ENCODE assay signal across 11 cellular contexts in genomic region chr1:59332983-59333382, GRCh38. TPM values are rescaled to one million over a fixed set of nuclear protein-coding genes. Genes with fewer than 3 reads are reported as not detected.
DNase-seq lines count a peak whose midpoint lies in the region; ATAC-seq and TF ChIP-seq lines count a peak whose summit lies in the region.
"Had no signal": no experiment of that assay in that cellular context is flagged by ENCODE, and none has a peak within 500 bp of the region (broad histone marks: within the 10 kb centered on the region; RNA-seq: fewer than 3 reads in every experiment).

No MANE protein-coding gene starts in this region.

- H3K9me3 ChIP-seq in uterus = no peaks in the 10 kb centered on the region
- no peaks in the 10 kb centered on the region for H3K9me3 ChIP-seq in body of pancreas
- H3K9me3 ChIP-seq: prostate gland had no signal

- H3K27ac Mint-ChIP-seq in activated naive CD4-positive, alpha-beta T cell treated with anti-CD3 and anti-CD28 coated beads, Interleukin-2, amount 10 ng/mL, durations not matched to agents 7 days and 5 days = peak overlapping the region; percentile 86

- H3K4me3 Mint-ChIP-seq in activated naive CD4-positive, alpha-beta T cell treated with anti-CD3 and anti-CD28 coated beads, Interleukin-2, amount 10 ng/mL, durations not matched to agents 7 days and 5 days = no peak overlapping the region

- no peaks in the 10 kb centered on the region for H3K9me3 Mint-ChIP-seq in activated naive CD4-positive, alpha-beta T cell treated with anti-CD3 and anti-CD28 coated beads, Interleukin-2, amount 10 ng/mL, durations not matched to agents 7 days and 5 days

- no peaks in the 10 kb centered on the region for H3K36me3 Mint-ChIP-seq in activated naive CD4-positive, alpha-beta T cell treated with anti-CD3 and anti-CD28 coated beads, Interleukin-2, amount 10 ng/mL, durations not matched to agents 7 days and 5 days

- peak; percentile 93 for ATAC-seq in stimulated activated naive CD8-positive, alpha-beta T cell treated with anti-CD3 and anti-CD28 coated beads, Interleukin-15, Interleukin-2, amounts not matched to agents 100 U/mL and 50 U/mL, for 24 hours
- no peak for ATAC-seq in body of pancreas

- H3K27ac ChIP-seq in uterus (no peak overlapping the region), body of pancreas (no peak overlapping the region)
- H3K27ac ChIP-seq: C4-2B, prostate gland had no signal

- no peak for TF ChIP-seq CTCF in astrocyte of the cerebellum (IDR thresholded peaks at IDR 0.05; ENCODE audit: low read depth, low read length, missing control alignments)
- TF ChIP-seq CTCF in uterus (IDR thresholded peaks at IDR 0.05) = no peak
- TF ChIP-seq CTCF in body of pancreas (IDR thresholded peaks at IDR 0.05) = no peak

- TF ChIP-seq POLR2A in uterus (IDR thresholded peaks at IDR 0.05) (no peak), body of pancreas (IDR thresholded peaks at IDR 0.05) (no peak)

- CTCF ChIA-PET in activated naive CD4-positive, alpha-beta T cell treated with anti-CD3 and anti-CD28 coated beads, Interleukin-2, amount 10 ng/mL, durations not matched to agents 7 days and 5 days (lab: Charles Lee) = interaction anchor here (0.6 kb wide), 2 partner anchors 12 to 1954 kb away, joined by 3 to 4 read pairs; no protein-coding TSS in a partner anchor

- intact Hi-C loops in uterus (cut with DNase I; ENCODE audit: low total_unique reads) = no loop called here
- intact Hi-C loops in body of pancreas (cut with DNase I) = no loop called here

- in situ Hi-C loops in KBM-7 (cut with MboI; ENCODE audit: low pct_unique_long_range_greater_than_20kb, low sequenced_read_pairs) (no loop called here), astrocyte of the cerebellum (cut with HindIII; ENCODE audit: low sequenced_read_pairs) (no loop called here)

- peaks cover 35% of the 10 kb centered on the region for H3K4me1 Mint-ChIP-seq in activated naive CD4-positive, alpha-beta T cell treated with anti-CD3 and anti-CD28 coated beads, Interleukin-2, amount 10 ng/mL, durations not matched to agents 7 days and 5 days

- no peaks in the 10 kb centered on the region for H3K36me3 ChIP-seq in uterus
- peaks cover 0 to 2% of the 10 kb centered on the region in 2 donors for H3K36me3 ChIP-seq in body of pancreas (replicated peaks in 1 of 2; ENCODE audit: insufficient read depth in 1 of 2, low read depth in 2 of 2)
- H3K36me3 ChIP-seq: prostate gland had no signal

- H3K4me3 ChIP-seq in astrocyte of the cerebellum (ENCODE audit: low read depth, low read length) (no peak overlapping the region), uterus (no peak overlapping the region), body of pancreas (no peak overlapping the region)
- H3K4me3 ChIP-seq: prostate gland had no signal

- DNase-seq in activated naive CD4-positive, alpha-beta T cell treated with anti-CD3 and anti-CD28 coated beads, Interleukin-2, amount 10 ng/mL, durations not matched to agents 7 days and 5 days = peak; percentile 23
- DNase-seq in activated naive CD4-positive, alpha-beta T cell treated with anti-CD3 and anti-CD28 coated beads, Interleukin-2, amount 50 U/mL, for 16 hours = no peak
- peak; percentile 51 for DNase-seq in KBM-7
- peak; percentile 51 for DNase-seq in astrocyte of the cerebellum (ENCODE audit: low read depth)
- peak; percentile 11 for DNase-seq in stimulated activated naive CD8-positive, alpha-beta T cell treated with anti-CD3 and anti-CD28 coated beads, Interleukin-15, Interleukin-2, amounts not matched to agents 100 U/mL and 50 U/mL, for 24 hours
- DNase-seq in uterus = no peak
- no peak for DNase-seq in activated gamma-delta T cell treated with Interleukin-2 at 50 U/mL for 16 hours
- DNase-seq in body of pancreas = no peak
- DNase-seq: activated gamma-delta T cell had no signal

- H3K27me3 ChIP-seq in uterus (no peaks in the 10 kb centered on the region), body of pancreas (no peaks in the 10 kb centered on the region)

- no peaks in the 10 kb centered on the region for H3K4me1 ChIP-seq in uterus
- no peaks in the 10 kb centered on the region for H3K4me1 ChIP-seq in body of pancreas
- H3K4me1 ChIP-seq: prostate gland had no signal

- no peaks in the 10 kb centered on the region for H3K27me3 Mint-ChIP-seq in activated naive CD4-positive, alpha-beta T cell treated with anti-CD3 and anti-CD28 coated beads, Interleukin-2, amount 10 ng/mL, durations not matched to agents 7 days and 5 days

RNA-seq across cellular contexts. Expression of gene FGGY, which starts 36.1 kb away (rescaled TPM):
- 100 to 1,000 TPM in 1 of 4 donors, 10 to 100 TPM in 3; 20.6 to 138 (median 32.8) TPM for total RNA-seq in uterus
- 10 to 100 TPM; 12.2 to 17.4 TPM for total RNA-seq in body of pancreas

Comparison
In these comparisons a context has a peak if more than half of its experiments do, and no peak if none do; other contexts are left out.
1. DNase-seq: peak in activated naive CD4-positive, alpha-beta T cell treated with anti-CD3 and anti-CD28 coated beads, Interleukin-2, amount 10 ng/mL, durations not matched to agents 7 days and 5 days (single experiment), KBM-7 (single experiment), astrocyte of the cerebellum (single experiment) and stimulated activated naive CD8-positive, alpha-beta T cell treated with anti-CD3 and anti-CD28 coated beads, Interleukin-15, Interleukin-2, amounts not matched to agents 100 U/mL and 50 U/mL, for 24 hours (single experiment); none in activated naive CD4-positive, alpha-beta T cell treated with anti-CD3 and anti-CD28 coated beads, Interleukin-2, amount 50 U/mL, for 16 hours (single experiment), uterus (0 of 2), activated gamma-delta T cell treated with Interleukin-2 at 50 U/mL for 16 hours (single experiment) and body of pancreas (0 of 4).